1 cellular context compared by ENCODE assay signal in genomic region chr1:17564458-17565393, GRCh38.
A peak's percentile ranks its signal among the peaks of the same experiment; 100 is the strongest.
TF ChIP-seq lines count a peak whose summit lies in the region.

No MANE protein-coding gene starts in this region.

TF ChIP-seq in HepG2, 621 proteins besides CTCF, POLR2A, EP300 and RAD21 (continued from another document):
- no peak for TF ChIP-seq AHDC1 (CRISPR knock-in tag; IDR thresholded peaks at IDR 0.05; ENCODE audit: borderline replicate concordance)
- TF ChIP-seq AKNA (CRISPR knock-in tag; IDR thresholded peaks at IDR 0.05; ENCODE audit: borderline replicate concordance): no peak
- TF ChIP-seq MTF2 (CRISPR knock-in tag; IDR thresholded peaks at IDR 0.05; ENCODE audit: borderline replicate concordance): no peak
- TF ChIP-seq GPN1 (CRISPR knock-in tag; IDR thresholded peaks at IDR 0.05; ENCODE audit: borderline replicate concordance): no peak
- TF ChIP-seq FOSL2 (CRISPR knock-in tag; IDR thresholded peaks at IDR 0.05): no peak
- TF ChIP-seq HCFC1 (IDR thresholded peaks at IDR 0.05; ENCODE audit: low read depth, low read length): no peak
- TF ChIP-seq BRF2 (CRISPR knock-in tag; IDR thresholded peaks at IDR 0.05): no peak
- no peak for TF ChIP-seq ZNF615 (CRISPR knock-in tag; IDR thresholded peaks at IDR 0.05; ENCODE audit: borderline replicate concordance)
- TF ChIP-seq RFXANK (CRISPR knock-in tag; IDR thresholded peaks at IDR 0.05): no peak
- no peak for TF ChIP-seq IKZF4 (CRISPR knock-in tag; IDR thresholded peaks at IDR 0.05; ENCODE audit: borderline replicate concordance, low read depth, not compliant biosample characterization)
- TF ChIP-seq ZFY (CRISPR knock-in tag; IDR thresholded peaks at IDR 0.05): peak; percentile 69
- TF ChIP-seq ZNF572 (CRISPR knock-in tag; IDR thresholded peaks at IDR 0.05): no peak
- no peak for TF ChIP-seq HNRNPLL (IDR thresholded peaks at IDR 0.05; ENCODE audit: low read depth, low read length, poor library complexity, severe bottlenecking)
- TF ChIP-seq ARHGAP35 (CRISPR knock-in tag; IDR thresholded peaks at IDR 0.05; ENCODE audit: borderline replicate concordance): no peak
